ENCODE assay signal across 26 cellular contexts in the genomic region with DNA sequence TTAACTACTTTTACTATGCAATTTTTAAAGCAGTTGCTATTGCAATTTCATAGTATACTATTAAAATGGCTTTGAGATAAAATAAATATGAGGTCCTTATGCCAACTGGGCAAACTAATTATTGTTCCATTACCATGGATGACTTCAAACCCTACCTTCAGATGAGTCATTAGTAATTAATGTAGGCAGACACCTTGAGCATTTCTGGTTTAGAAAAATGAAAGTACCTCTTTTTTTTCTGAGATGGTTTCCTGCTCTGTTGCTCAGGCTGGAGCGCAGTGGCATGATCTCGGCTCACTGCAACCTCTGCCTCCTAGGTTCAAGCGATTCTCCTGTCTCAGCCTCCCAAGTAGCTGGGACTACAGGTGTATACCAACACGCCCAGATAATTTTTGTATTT. TPM values are rescaled to one million over a fixed set of nuclear protein-coding genes. Genes with fewer than 3 reads are reported as not detected.
DNase-seq lines count a peak whose midpoint lies in the region; ATAC-seq, FAIRE-seq and TF ChIP-seq lines count a peak whose summit lies in the region.
"Had no signal": no experiment of that assay in that cellular context is flagged by ENCODE, and none has a peak within 500 bp of the region (broad histone marks: within the 10 kb centered on the region; RNA-seq: fewer than 3 reads in every experiment).

No MANE protein-coding gene starts in this region.

- H3K4me1 ChIP-seq in endodermal cell (ENCODE audit: control insufficient read depth, insufficient read depth, low read length) = peaks cover 6% of the 10 kb centered on the region
- H3K4me1 ChIP-seq: uterus had no signal

- no peak for FAIRE-seq in urothelium cell line (lab: Jason Lieb, UNC)
- FAIRE-seq: HTR-8/SVneo had no signal

- POLR2A ChIA-PET in activated CD4-positive, alpha-beta memory T cell treated with anti-CD3 and anti-CD28 coated beads, Interleukin-2, amount 10 ng/mL, durations not matched to agents 7 days and 5 days (lab: Charles Lee) = interaction anchor here (4.4 kb wide), 1 partner anchor 12 kb away, joined by 21 read pairs; a partner anchor contains a TSS

- H3K27me3 Mint-ChIP-seq in activated naive CD8-positive, alpha-beta T cell = no peaks in the 10 kb centered on the region
- H3K27me3 Mint-ChIP-seq in activated naive CD8-positive, alpha-beta T cell treated with anti-CD3 and anti-CD28 coated beads, Interleukin-2, amount 50 U/mL, for 24 hours = no peaks in the 10 kb centered on the region
- H3K27me3 Mint-ChIP-seq in activated CD4-positive, alpha-beta memory T cell treated with anti-CD3 and anti-CD28 coated beads, Interleukin-2, amount 10 ng/mL, durations not matched to agents 7 days and 5 days = no peaks in the 10 kb centered on the region
- H3K27me3 Mint-ChIP-seq in endothelial cell (ENCODE audit: unreplicated experiment) (no peaks in the 10 kb centered on the region), endodermal cell (ENCODE audit: insufficient read depth) (no peaks in the 10 kb centered on the region)
- H3K27me3 Mint-ChIP-seq: progenitor cell of endocrine pancreas had no signal

- no peak for DNase-seq in activated naive CD8-positive, alpha-beta T cell treated with anti-CD3 and anti-CD28 coated beads, Interleukin-2, amount 50 U/mL, for 24 hours
- DNase-seq in activated CD4-positive, alpha-beta memory T cell treated with anti-CD3 and anti-CD28 coated beads, Interleukin-2, amount 10 ng/mL, durations not matched to agents 7 days and 5 days = no peak
- DNase-seq in endothelial cell (ENCODE audit: low spot score) = no peak
- no peak for DNase-seq in endodermal cell
- DNase-seq in urothelium cell line (ENCODE audit: low spot score) = no peak
- DNase-seq in NCI-H187 treated with DMSO at 0.1 percent for 48 hours (lab: John Stamatoyannopoulos, UW) = no peak
- DNase-seq: dermis blood vessel endothelial cell; DMS 273 treated with DMSO at 0.1 percent for 48 hours; GM23248; left lung; mesendoderm; NCI-H2081; NCI-H2227 treated with DMSO at 0.1 percent for 48 hours; NCI-H526 treated with DMSO at 0.1 percent for 48 hours; SHP77; stimulated activated CD4-positive, alpha-beta T cell treated with anti-CD3 and anti-CD28 coated beads, Interleukin-15, amount 100 ng/mL, for 24 hours; stimulated activated naive CD4-positive, alpha-beta T cell treated with Interleukin-2 at 50 U/mL for 16 hours; uterus had no signal

- ATAC-seq in activated naive CD8-positive, alpha-beta T cell treated with anti-CD3 and anti-CD28 coated beads, Interleukin-2, amount 50 U/mL, for 24 hours = no peak
- ATAC-seq: K562, left lung had no signal

- H3K4me1 Mint-ChIP-seq in activated naive CD8-positive, alpha-beta T cell (ENCODE audit: low read depth) = peaks cover 67% of the 10 kb centered on the region
- H3K4me1 Mint-ChIP-seq in activated naive CD8-positive, alpha-beta T cell treated with anti-CD3 and anti-CD28 coated beads, Interleukin-2, amount 50 U/mL, for 24 hours = peaks cover 44% of the 10 kb centered on the region
- peaks cover 49% of the 10 kb centered on the region for H3K4me1 Mint-ChIP-seq in activated CD4-positive, alpha-beta memory T cell treated with anti-CD3 and anti-CD28 coated beads, Interleukin-2, amount 10 ng/mL, durations not matched to agents 7 days and 5 days
- H3K4me1 Mint-ChIP-seq in endothelial cell (ENCODE audit: unreplicated experiment) (peaks cover 10% of the 10 kb centered on the region), endodermal cell (peaks cover 23% of the 10 kb centered on the region)

- H3K36me3 Mint-ChIP-seq in activated naive CD8-positive, alpha-beta T cell = peaks cover 35% of the 10 kb centered on the region
- H3K36me3 Mint-ChIP-seq in activated naive CD8-positive, alpha-beta T cell treated with anti-CD3 and anti-CD28 coated beads, Interleukin-2, amount 50 U/mL, for 24 hours (ENCODE audit: low read depth) = peaks cover 71% of the 10 kb centered on the region
- peaks cover 85% of the 10 kb centered on the region for H3K36me3 Mint-ChIP-seq in activated CD4-positive, alpha-beta memory T cell treated with anti-CD3 and anti-CD28 coated beads, Interleukin-2, amount 10 ng/mL, durations not matched to agents 7 days and 5 days (ENCODE audit: low read depth)
- H3K36me3 Mint-ChIP-seq in endothelial cell (ENCODE audit: low read depth, unreplicated experiment) (peaks cover 25% of the 10 kb centered on the region), endodermal cell (ENCODE audit: low read depth) (peaks cover 79% of the 10 kb centered on the region)

- H3K4me3 ChIP-seq in endodermal cell (ENCODE audit: low read length) = no peak overlapping the region
- H3K4me3 ChIP-seq: cardiac muscle cell, GM23248, K562, left lung, thoracic aorta, uterus had no signal

- H3K9me3 Mint-ChIP-seq in activated naive CD8-positive, alpha-beta T cell (ENCODE audit: low read depth) = no peaks in the 10 kb centered on the region
- H3K9me3 Mint-ChIP-seq in activated naive CD8-positive, alpha-beta T cell treated with anti-CD3 and anti-CD28 coated beads, Interleukin-2, amount 50 U/mL, for 24 hours = no peaks in the 10 kb centered on the region
- no peaks in the 10 kb centered on the region for H3K9me3 Mint-ChIP-seq in activated CD4-positive, alpha-beta memory T cell treated with anti-CD3 and anti-CD28 coated beads, Interleukin-2, amount 10 ng/mL, durations not matched to agents 7 days and 5 days
- no peaks in the 10 kb centered on the region for H3K9me3 Mint-ChIP-seq in endothelial cell (ENCODE audit: unreplicated experiment)
- no peaks in the 10 kb centered on the region for H3K9me3 Mint-ChIP-seq in endodermal cell

- CTCF ChIA-PET in activated CD4-positive, alpha-beta memory T cell treated with anti-CD3 and anti-CD28 coated beads, Interleukin-2, amount 10 ng/mL, durations not matched to agents 7 days and 5 days (lab: Charles Lee) = interaction anchor here (1.5 kb wide), 1 partner anchor 9 kb away, joined by 4 read pairs; no protein-coding TSS in a partner anchor

- H3K36me3 ChIP-seq in endodermal cell (ENCODE audit: control insufficient read depth, insufficient read depth, low read length) = peaks cover 92% of the 10 kb centered on the region
- H3K36me3 ChIP-seq: uterus had no signal

- no peaks in the 10 kb centered on the region for H3K27me3 ChIP-seq in endodermal cell (ENCODE audit: control insufficient read depth, insufficient read depth, low read length, poor library complexity, severe bottlenecking)
- H3K27me3 ChIP-seq: cardiac muscle cell, left lung, neutrophil, uterus had no signal

- H3K9me3 ChIP-seq in endodermal cell (ENCODE audit: control insufficient read depth, low read length) = no peaks in the 10 kb centered on the region
- H3K9me3 ChIP-seq: left lung, neutrophil, thoracic aorta, uterus had no signal

- H3K9ac ChIP-seq in endodermal cell (ENCODE audit: extremely low read depth, low read length, poor library complexity, severe bottlenecking) = no peak overlapping the region
- H3K9ac ChIP-seq: GM23248 had no signal

- TF ChIP-seq CTCF in endothelial cell (IDR thresholded peaks at IDR 0.05; ENCODE audit: unreplicated experiment) (no peak), endodermal cell (conservative IDR thresholded peaks at IDR 0.05) (no peak)

- WGBS in endodermal cell (ENCODE audit: insufficient coverage in 1 of 2, insufficient read length in 1 of 2), 2 experiments = 80 to 93% methylated on average over 1 to 4 of the region's 4 CpGs

- H3K27ac Mint-ChIP-seq in activated naive CD8-positive, alpha-beta T cell = peak overlapping the region; percentile 68
- H3K27ac Mint-ChIP-seq in activated naive CD8-positive, alpha-beta T cell treated with anti-CD3 and anti-CD28 coated beads, Interleukin-2, amount 50 U/mL, for 24 hours = no peak overlapping the region
- H3K27ac Mint-ChIP-seq in activated CD4-positive, alpha-beta memory T cell treated with anti-CD3 and anti-CD28 coated beads, Interleukin-2, amount 10 ng/mL, durations not matched to agents 7 days and 5 days = peak overlapping the region; percentile 66
- peak overlapping the region; percentile 52 for H3K27ac Mint-ChIP-seq in endothelial cell (ENCODE audit: unreplicated experiment)
- no peak overlapping the region for H3K27ac Mint-ChIP-seq in endodermal cell
- H3K27ac Mint-ChIP-seq: progenitor cell of endocrine pancreas had no signal

- no peak overlapping the region for H3K4me3 Mint-ChIP-seq in activated naive CD8-positive, alpha-beta T cell
- H3K4me3 Mint-ChIP-seq in activated naive CD8-positive, alpha-beta T cell treated with anti-CD3 and anti-CD28 coated beads, Interleukin-2, amount 50 U/mL, for 24 hours = no peak overlapping the region
- no peak overlapping the region for H3K4me3 Mint-ChIP-seq in activated CD4-positive, alpha-beta memory T cell treated with anti-CD3 and anti-CD28 coated beads, Interleukin-2, amount 10 ng/mL, durations not matched to agents 7 days and 5 days
- H3K4me3 Mint-ChIP-seq in endothelial cell (ENCODE audit: unreplicated experiment) (no peak overlapping the region), endodermal cell (no peak overlapping the region)

- no peak overlapping the region for H3K27ac ChIP-seq in endodermal cell (ENCODE audit: low read depth, low read length)
- H3K27ac ChIP-seq: C4-2B, cardiac muscle cell, GM23248, left lung, neutrophil, thoracic aorta, uterus had no signal

RNA-seq across cellular contexts. Expression of a gene that starts 11.9 kb away (rescaled TPM):
- total RNA-seq in activated CD4-positive, alpha-beta memory T cell treated with anti-CD3 and anti-CD28 coated beads, Interleukin-2, amount 10 ng/mL, durations not matched to agents 7 days and 5 days = 10 to 100 TPM; 55.7 to 59.8 TPM
- total RNA-seq in endothelial cell (ENCODE audit: unreplicated experiment) = 33.4 TPM
- 10 to 100 TPM; 44.5 to 54.9 TPM for total RNA-seq in endodermal cell
- polyA plus RNA-seq in endodermal cell (2013, experiment 1 of 2) = 33.6 TPM
- polyA plus RNA-seq in endodermal cell (2013, experiment 2 of 2) = 34.8 TPM

RNA-seq across cellular contexts. Expression of a gene that starts 29.1 kb away (rescaled TPM):
- 10 to 100 TPM; 14.8 to 15.7 TPM for total RNA-seq in activated CD4-positive, alpha-beta memory T cell treated with anti-CD3 and anti-CD28 coated beads, Interleukin-2, amount 10 ng/mL, durations not matched to agents 7 days and 5 days
- 12.8 TPM for total RNA-seq in endothelial cell (ENCODE audit: unreplicated experiment)
- 10 to 100 TPM; 17.8 to 21.2 TPM for total RNA-seq in endodermal cell
- 12.3 TPM for polyA plus RNA-seq in endodermal cell (2013, experiment 1 of 2)
- 11.7 TPM for polyA plus RNA-seq in endodermal cell (2013, experiment 2 of 2)

Comparison
In these comparisons a context has a peak if more than half of its experiments do, and no peak if none do; other contexts are left out.
1. H3K27ac Mint-ChIP-seq: peak in activated naive CD8-positive, alpha-beta T cell (single experiment), activated CD4-positive, alpha-beta memory T cell treated with anti-CD3 and anti-CD28 coated beads, Interleukin-2, amount 10 ng/mL, durations not matched to agents 7 days and 5 days (single experiment) and endothelial cell (single experiment); none in activated naive CD8-positive, alpha-beta T cell treated with anti-CD3 and anti-CD28 coated beads, Interleukin-2, amount 50 U/mL, for 24 hours (single experiment) and endodermal cell (single experiment).